ENCODE assay signal across 21 cellular contexts in genomic region chr10:5033061-5033770, GRCh38. TPM values are rescaled to one million over a fixed set of nuclear protein-coding genes. Genes with fewer than 3 reads are reported as not detected.
DNase-seq lines count a peak whose midpoint lies in the region; ATAC-seq, FAIRE-seq and TF ChIP-seq lines count a peak whose summit lies in the region.
"Had no signal": no experiment of that assay in that cellular context is flagged by ENCODE, and none has a peak within 500 bp of the region (broad histone marks: within the 10 kb centered on the region; RNA-seq: fewer than 3 reads in every experiment).

No MANE protein-coding gene starts in this region.

- no peak overlapping the region for H3K4me3 ChIP-seq in bronchial epithelial cell (ENCODE audit: low read depth, low read length)
- H3K4me3 ChIP-seq: GM23338 had no signal

- FAIRE-seq in bronchial epithelial cell (lab: Jason Lieb, UNC): no peak

- no peaks in the 10 kb centered on the region for H3K27me3 ChIP-seq in bronchial epithelial cell (ENCODE audit: control insufficient read depth, insufficient read depth, low read length)

- no peaks in the 10 kb centered on the region for H3K36me3 ChIP-seq in bronchial epithelial cell (ENCODE audit: control insufficient read depth, insufficient read depth, low read length)

- no peak for ATAC-seq in GM21381 (IDR thresholded peaks at IDR 0.05; ENCODE audit: unreplicated experiment)
- ATAC-seq: GM23338; left lobe of liver; stimulated activated naive B cell treated with anti-CD40 and anti-IgM and Interleukin-4, amounts not matched to agents 10 μg/mL and 1 μg/mL and 100 μg/mL, for 72 hours had no signal

- TF ChIP-seq CTCF in AG09319 (IDR thresholded peaks at IDR 0.05; ENCODE audit: low read depth, low read length): no peak
- no peak for TF ChIP-seq CTCF in bronchial epithelial cell (IDR thresholded peaks at IDR 0.05; ENCODE audit: insufficient read depth, low read length, severe bottlenecking)

- DNase-seq in AG09319 (ENCODE audit: extremely low read depth, low read depth) (peak; percentile 19), LHCN-M2 (ENCODE audit: low read depth) (peak; percentile 84), bronchial epithelial cell (ENCODE audit: low read depth) (peak; percentile 88), kidney glomerular epithelial cell (lab: John Stamatoyannopoulos, UW) (peak; percentile 79), mucosa of gallbladder (ENCODE audit: low spot score) (no peak), NK-92 (lab: John Stamatoyannopoulos, UW; ENCODE audit: unreplicated experiment) (no peak)
- DNase-seq in activated CD8-positive, alpha-beta memory T cell treated with anti-CD3 and anti-CD28 coated beads for 24 hours: no peak
- DNase-seq: activated CD4-positive, alpha-beta T cell treated with anti-CD3 and anti-CD28 coated beads, Interleukin-2, amount 10 ng/mL, durations not matched to agents 24 days and 14 days; anterior cingulate cortex; CD4-positive, CD25-positive, alpha-beta regulatory T cell; effector CD4-positive, alpha-beta T cell; naive B cell; NCI-H1436; NCI-H524 treated with DMSO at 0.1 percent for 48 hours; stimulated activated naive B cell treated with anti-CD40 and anti-IgM and Interleukin-4, amounts not matched to agents 10 μg/mL and 1 μg/mL and 100 μg/mL, for 72 hours had no signal

RNA-seq across cellular contexts. Expression of gene AKR1C2, which starts 29.6 kb away (rescaled TPM):
- total RNA-seq in LHCN-M2 (2014; rRNA removed): 10.0 and 10.3 TPM in 2 replicates
- polyA plus RNA-seq in LHCN-M2 (2012): 21.9 TPM
- 191 and 222 TPM in 2 replicates for total RNA-seq in bronchial epithelial cell
- 85.5 TPM for total RNA-seq in mucosa of gallbladder
- total RNA-seq: activated CD4-positive, alpha-beta T cell treated with anti-CD3 and anti-CD28 coated beads, Interleukin-2, amount 10 ng/mL, durations not matched to agents 24 days and 14 days; activated T-helper 1 cell treated with anti-CD3 and anti-CD28 coated beads, Interleukin-12 subunit alpha, Interleukin-12 subunit beta, Interleukin-2, Interleukin-4 antibody, amounts not matched to agents 30 ng/mL and 10 ng/mL and 1 ng/mL, durations not matched to agents 14 hours and 24 hours and 36 hours; CD4-positive, CD25-positive, alpha-beta regulatory T cell; G401; T-helper 2 cell treated with Interferon-gamma antibody and Interleukin-4, amounts not matched to agents 100 ng/mL and 5 ng/mL, for 36 hours had no signal
- polyA plus RNA-seq: CD4-positive, CD25-positive, alpha-beta regulatory T cell had no signal

Comparison
In these comparisons a context has a peak if more than half of its experiments do, and no peak if none do; other contexts are left out.
1. DNase-seq: peak in AG09319 (single experiment), LHCN-M2 (single experiment), bronchial epithelial cell (single experiment) and kidney glomerular epithelial cell (single experiment); none in activated CD8-positive, alpha-beta memory T cell treated with anti-CD3 and anti-CD28 coated beads for 24 hours (single experiment), mucosa of gallbladder (single experiment) and NK-92 (single experiment).